ENCODE assay signal across 7 cellular contexts in genomic region chr11:79758325-79758724, GRCh38.
"Had no signal": no experiment of that assay in that cellular context is flagged by ENCODE, and none has a peak within 500 bp of the region (broad histone marks: within the 10 kb centered on the region; RNA-seq: fewer than 3 reads in every experiment).

No MANE protein-coding gene starts in this region.

- FAIRE-seq: HTR-8/SVneo had no signal

- H3K9ac ChIP-seq: KMS-11 had no signal

- H3K4me2 ChIP-seq: KMS-11 had no signal

- DNase-seq: Karpas-422, Kasumi-1, KBM-7, KG1 had no signal

- H3K27ac ChIP-seq: HL-60, KMS-11 had no signal
